ENCODE assay signal across 19 cellular contexts in genomic region chr4:40438384-40439026, GRCh38.
DNase-seq lines count a peak whose midpoint lies in the region; ATAC-seq, FAIRE-seq and TF ChIP-seq lines count a peak whose summit lies in the region.
"Had no signal": no experiment of that assay in that cellular context is flagged by ENCODE, and none has a peak within 500 bp of the region (broad histone marks: within the 10 kb centered on the region; RNA-seq: fewer than 3 reads in every experiment).

No MANE protein-coding gene starts in this region.

- no peaks in the 10 kb centered on the region for H3K9me2 ChIP-seq in PC-3 (replicated peaks; ENCODE audit: low read length)

- BruUV-seq in PC-3 (replicated peaks; lab: Mats Ljungman, UMichigan): no TSS peak

- ATAC-seq in naive thymus-derived CD4-positive, alpha-beta T cell: no peak
- ATAC-seq in HG02973 (IDR thresholded peaks at IDR 0.05; ENCODE audit: unreplicated experiment) (no peak), PC-3 (no peak)
- ATAC-seq: HepG2 had no signal

- H3K4me1 Mint-ChIP-seq in T-helper 2 cell treated with Interferon-gamma antibody and Interleukin-4, amounts not matched to agents 5 μg/mL and 100 μg/mL, for 36 hours (ENCODE audit: low read depth): peaks cover 46% of the 10 kb centered on the region
- peaks cover 3 to 62% (median 45%) of the 10 kb centered on the region in 7 donors for H3K4me1 Mint-ChIP-seq in naive thymus-derived CD4-positive, alpha-beta T cell

- H3K4me3 Mint-ChIP-seq in T-helper 2 cell treated with Interferon-gamma antibody and Interleukin-4, amounts not matched to agents 5 μg/mL and 100 μg/mL, for 36 hours: no peak overlapping the region
- peak overlapping the region in 9 of 10 donors; percentile 0 to 67 (median 47) for H3K4me3 Mint-ChIP-seq in naive thymus-derived CD4-positive, alpha-beta T cell

- POLR2A ChIA-PET in H1 (lab: Charles Lee; ENCODE audit: partially characterized antibody) (interaction anchor here (1.1 kb wide), 1 partner anchor 151 kb away, joined by 3 read pairs; no protein-coding TSS in a partner anchor), PC-3 (lab: Charles Lee; ENCODE audit: unreplicated experiment) (no interaction called here)
- POLR2A ChIA-PET in naive thymus-derived CD4-positive, alpha-beta T cell (lab: Charles Lee): interaction anchor here (0.7 kb wide), 1 partner anchor 131 kb away, joined by 3 read pairs; no protein-coding TSS in a partner anchor

- H3K36me3 ChIP-seq in H1 (ENCODE audit: control insufficient read depth in 2 of 4, insufficient read depth in 4 of 4, low read length in 3 of 4): peaks cover 0 to 18% (median 7%) of the 10 kb centered on the region in 4 experiments; a peak in 5 of 8 replicates
- no peaks in the 10 kb centered on the region for H3K36me3 ChIP-seq in naive thymus-derived CD4-positive, alpha-beta T cell (ENCODE audit: control insufficient read depth in 2 of 3, insufficient read depth in 3 of 3, low read length in 3 of 3)
- H3K36me3 ChIP-seq in PC-3 (ENCODE audit: low read depth, low read length): no peaks in the 10 kb centered on the region
- H3K36me3 ChIP-seq: BE2C had no signal

- no peak overlapping the region for H2BK12ac ChIP-seq in H1 (ENCODE audit: low read depth, low read length)

- peaks cover 15% of the 10 kb centered on the region for H3K9me3 Mint-ChIP-seq in T-helper 2 cell treated with Interferon-gamma antibody and Interleukin-4, amounts not matched to agents 5 μg/mL and 100 μg/mL, for 36 hours
- H3K9me3 Mint-ChIP-seq in naive thymus-derived CD4-positive, alpha-beta T cell: peaks cover 0 to 11% (median 0%) of the 10 kb centered on the region in 11 donors
- H3K9me3 Mint-ChIP-seq: CD4-positive, alpha-beta memory T cell had no signal

- H3K4me2 ChIP-seq in H1 (ENCODE audit: insufficient read depth in 1 of 2, low read depth in 2 of 2, low read length in 2 of 2): no peak overlapping the region
- H3K4me2 ChIP-seq in PC-3 (ENCODE audit: low read length): no peak overlapping the region

- no peak overlapping the region for H2BK5ac ChIP-seq in H1 (ENCODE audit: low read depth, low read length)

- no peak overlapping the region for H2BK20ac ChIP-seq in H1 (ENCODE audit: low read length)

- TF ChIP-seq EP300 in H1 (IDR thresholded peaks at IDR 0.05; ENCODE audit: borderline replicate concordance in 1 of 2, low read depth in 2 of 2, low read length in 2 of 2): no peak

- peak overlapping the region; percentile 20 for H3K27ac Mint-ChIP-seq in T-helper 2 cell treated with Interferon-gamma antibody and Interleukin-4, amounts not matched to agents 5 μg/mL and 100 μg/mL, for 36 hours
- peak overlapping the region in 6 of 9 donors; percentile 17 to 88 (median 74) for H3K27ac Mint-ChIP-seq in naive thymus-derived CD4-positive, alpha-beta T cell

- intact Hi-C loops in naive thymus-derived CD4-positive, alpha-beta T cell (cut with micrococcal nuclease): no loop called here
- intact Hi-C loops in PC-3 (cut with micrococcal nuclease): no loop called here

- no peak overlapping the region for H2BK120ac ChIP-seq in H1 (replicated peaks; ENCODE audit: low read depth, low read length)

- H3K56ac ChIP-seq in H1 (replicated peaks; ENCODE audit: insufficient read length, low read depth, low read length): no peak overlapping the region

- H3K79me2 ChIP-seq in H1 (ENCODE audit: control insufficient read depth in 1 of 2, insufficient read depth in 2 of 2, low read length in 2 of 2): no peaks in the 10 kb centered on the region
- H3K79me2 ChIP-seq in PC-3 (ENCODE audit: low read length): no peaks in the 10 kb centered on the region

- H4K20me1 ChIP-seq in H1 (replicated peaks in 1 of 2; ENCODE audit: control insufficient read depth in 1 of 2, insufficient read depth in 2 of 2, low read length in 2 of 2) (no peaks in the 10 kb centered on the region), PC-3 (ENCODE audit: low read length) (no peaks in the 10 kb centered on the region)

- H3K27me3 ChIP-seq in H1 (replicated peaks in 1 of 4; ENCODE audit: control insufficient read depth in 3 of 4, extremely low read depth in 1 of 4, insufficient read depth in 3 of 4, low read length in 3 of 4) (no peaks in the 10 kb centered on the region), PC-3 (ENCODE audit: low read length) (no peaks in the 10 kb centered on the region)
- H3K27me3 ChIP-seq in naive thymus-derived CD4-positive, alpha-beta T cell (ENCODE audit: control insufficient read depth in 2 of 2, insufficient read depth in 2 of 2, low read length in 2 of 2): no peaks in the 10 kb centered on the region
- H3K27me3 ChIP-seq: BE2C had no signal

- H3K27ac ChIP-seq in H1 (ENCODE audit: low read depth, low read length) (no peak overlapping the region), PC-3 (ENCODE audit: low read length) (no peak overlapping the region)
- H3K27ac ChIP-seq in naive thymus-derived CD4-positive, alpha-beta T cell (ENCODE audit: low read depth, low read length): peak overlapping the region; percentile 25
- H3K27ac ChIP-seq: GM23248 had no signal

- peaks cover 23% of the 10 kb centered on the region for H3K36me3 Mint-ChIP-seq in T-helper 2 cell treated with Interferon-gamma antibody and Interleukin-4, amounts not matched to agents 5 μg/mL and 100 μg/mL, for 36 hours (ENCODE audit: low read depth)
- peaks cover 0 to 32% (median 0%) of the 10 kb centered on the region in 5 donors for H3K36me3 Mint-ChIP-seq in naive thymus-derived CD4-positive, alpha-beta T cell
- H3K36me3 Mint-ChIP-seq: CD4-positive, alpha-beta memory T cell had no signal

- H2AFZ ChIP-seq in H1 (ENCODE audit: low read length) (no peak overlapping the region), PC-3 (ENCODE audit: low read length) (no peak overlapping the region)
- H2AFZ ChIP-seq: GM23248 had no signal

- H4K5ac ChIP-seq in H1 (ENCODE audit: insufficient read length, low read depth, low read length): no peak overlapping the region

- no peak overlapping the region for H2AK5ac ChIP-seq in H1 (ENCODE audit: low read depth, low read length)

- H3K4me3 ChIP-seq in H1 (ENCODE audit: extremely low read depth in 1 of 4, insufficient read depth in 2 of 4, low read depth in 3 of 4, low read length in 4 of 4) (no peak overlapping the region), PC-3 (ENCODE audit: low read length) (no peak overlapping the region)
- no peak overlapping the region for H3K4me3 ChIP-seq in naive thymus-derived CD4-positive, alpha-beta T cell (ENCODE audit: low read length)
- H3K4me3 ChIP-seq: GM23248 had no signal

- no peak overlapping the region for H3K9ac ChIP-seq in H1 (replicated peaks in 1 of 4; ENCODE audit: extremely low read depth in 1 of 4, low read depth in 3 of 4, low read length in 3 of 4)
- no peak overlapping the region for H3K9ac ChIP-seq in PC-3 (ENCODE audit: low read length)
- H3K9ac ChIP-seq: GM23248 had no signal

- TF ChIP-seq POLR2A in GM12892 (IDR thresholded peaks at IDR 0.05; ENCODE audit: low read depth, low read length) (no peak), H1 (IDR thresholded peaks at IDR 0.05; ENCODE audit: control extremely low read depth in 1 of 2, low read depth in 2 of 2, low read length in 2 of 2) (no peak)

- no peak overlapping the region for H2BK15ac ChIP-seq in H1 (ENCODE audit: low read length)

- no peak overlapping the region for H3K18ac ChIP-seq in H1 (ENCODE audit: extremely low read depth, low read length)

- H3K14ac ChIP-seq in H1 (ENCODE audit: insufficient read length): no peak overlapping the region

- 96% methylated on average over 52 of the region's 64 CpGs; no CpG with 5 or more reads in 1 of the 2 experiments for WGBS in H1 (ENCODE audit: extremely low coverage in 1 of 2, insufficient coverage in 1 of 2, insufficient read length in 1 of 2, insufficient replicate concordance in 2 of 2, low coverage in 1 of 2, low lambda C conversion rate in 2 of 2, missing lambda C conversion rate in 1 of 2), 2 experiments

- no peaks in the 10 kb centered on the region; the same call in 1 of the 2 replicates for H3K23me2 ChIP-seq in H1 (ENCODE audit: low read depth, low read length)

- no peak overlapping the region for H4K91ac ChIP-seq in H1 (replicated peaks; ENCODE audit: insufficient read length, low read length)

- no peaks in the 10 kb centered on the region for H3F3A ChIP-seq in PC-3 (ENCODE audit: low read length, unreplicated experiment)

- H3K4ac ChIP-seq in H1 (replicated peaks; ENCODE audit: insufficient read length, low read depth, low read length): no peak overlapping the region

- peaks cover 3% of the 10 kb centered on the region; the same call in 1 of the 2 replicates for H3K79me1 ChIP-seq in H1 (ENCODE audit: low read depth, low read length)

- no peak for DNase-seq in T-helper 2 cell treated with Interferon-gamma antibody and Interleukin-4, amounts not matched to agents 5 μg/mL and 100 μg/mL, for 36 hours (ENCODE audit: low spot score)
- DNase-seq in T-helper 2 cell (no peak), GM12892 (ENCODE audit: insufficient read length) (no peak), H1 (ENCODE audit: low read depth in 1 of 2, low spot score in 2 of 2) (no peak), PC-3 (no peak), NK-92 (lab: John Stamatoyannopoulos, UW; ENCODE audit: unreplicated experiment) (no peak)
- no peak for DNase-seq in naive thymus-derived CD4-positive, alpha-beta T cell
- DNase-seq: 8988T; BE2C; Calu3; CD4-positive, alpha-beta memory T cell; DMS53; GM23248; NCI-H1092 treated with DMSO at 0.1 percent for 48 hours; NCI-H2081 treated with DMSO at 0.1 percent for 48 hours; NCI-H510A; NCI-H774 had no signal

- no peak overlapping the region for H3K23ac ChIP-seq in H1 (ENCODE audit: insufficient read length)

- CTCF ChIA-PET in H1 (lab: Charles Lee; ENCODE audit: partially characterized antibody) (interaction anchor here (2.0 kb wide), 1 partner anchor 14 kb away, joined by 4 read pairs; no protein-coding TSS in a partner anchor), PC-3 (lab: Charles Lee) (no interaction called here)
- CTCF ChIA-PET in naive thymus-derived CD4-positive, alpha-beta T cell (lab: Charles Lee): no interaction called here

- peak overlapping the region; percentile 64; the same call in 1 of the 2 replicates for H4K8ac ChIP-seq in H1 (ENCODE audit: extremely low read depth, insufficient read depth, low read length)

- H3K4me1 ChIP-seq in H1 (replicated peaks in 1 of 4; ENCODE audit: control insufficient read depth in 3 of 4, insufficient read depth in 4 of 4, low read length in 3 of 4) (peaks cover 0 to 6% (median 4%) of the 10 kb centered on the region in 4 experiments; a peak in 5 of 7 replicates), PC-3 (ENCODE audit: insufficient read depth, low read length) (no peaks in the 10 kb centered on the region)
- H3K4me1 ChIP-seq in naive thymus-derived CD4-positive, alpha-beta T cell (ENCODE audit: control insufficient read depth in 2 of 2, insufficient read depth in 2 of 2, low read length in 2 of 2): peaks cover 0 to 20% of the 10 kb centered on the region in 2 donors
- H3K4me1 ChIP-seq: BE2C had no signal

- no peaks in the 10 kb centered on the region for H3K27me3 Mint-ChIP-seq in T-helper 2 cell treated with Interferon-gamma antibody and Interleukin-4, amounts not matched to agents 5 μg/mL and 100 μg/mL, for 36 hours (ENCODE audit: low read depth)
- peaks cover 0 to 3% (median 0%) of the 10 kb centered on the region in 5 donors for H3K27me3 Mint-ChIP-seq in naive thymus-derived CD4-positive, alpha-beta T cell
- H3K27me3 Mint-ChIP-seq: CD4-positive, alpha-beta memory T cell had no signal

- no peak for TF ChIP-seq RAD21 in H1 (IDR thresholded peaks at IDR 0.05 in 1 of 2, conservative IDR thresholded peaks at IDR 0.05 in 1 of 2; ENCODE audit: low read depth in 2 of 2, low read length in 2 of 2)

- TF ChIP-seq CTCF in H1 (IDR thresholded peaks at IDR 0.05; ENCODE audit: control extremely low read depth in 1 of 3, insufficient read depth in 1 of 3, low read depth in 1 of 3, low read length in 3 of 3) (no peak), PC-3 (conservative IDR thresholded peaks at IDR 0.05; ENCODE audit: low read depth, low read length) (no peak)

- H3K9me3 ChIP-seq in H1 (ENCODE audit: insufficient read depth in 2 of 2, low read depth in 1 of 2, low read length in 1 of 2) (no peaks in the 10 kb centered on the region), PC-3 (ENCODE audit: low read length) (no peaks in the 10 kb centered on the region)
- no peaks in the 10 kb centered on the region for H3K9me3 ChIP-seq in naive thymus-derived CD4-positive, alpha-beta T cell (ENCODE audit: control insufficient read depth in 2 of 3, low read length in 3 of 3)
- H3K9me3 ChIP-seq: BE2C had no signal

- peak; percentile 40 for FAIRE-seq in GM12892 (lab: Jason Lieb, UNC)
- FAIRE-seq in H1 (lab: Jason Lieb, UNC): no peak
- FAIRE-seq: HepG2 had no signal
